ENCODE assay signal across 23 cellular contexts in the genomic region with DNA sequence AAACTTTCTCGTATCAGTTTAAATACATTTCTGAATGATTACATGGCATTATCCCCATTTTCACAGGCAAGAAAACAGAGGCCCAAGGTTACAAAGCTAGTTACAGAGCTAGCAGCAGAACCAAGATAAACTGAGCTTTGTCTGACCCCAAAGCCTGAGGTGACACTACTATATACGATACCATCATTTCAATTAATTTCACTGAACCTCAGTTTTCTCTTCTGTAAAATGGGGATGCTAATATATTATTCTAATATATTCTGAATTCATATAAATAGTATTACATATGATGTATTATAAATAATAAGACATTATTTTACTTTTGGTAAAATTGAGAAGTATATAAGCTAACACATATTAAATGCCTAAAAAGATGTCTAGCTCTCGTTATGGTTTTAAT.
"Had no signal": no experiment of that assay in that cellular context is flagged by ENCODE, and none has a peak within 500 bp of the region (broad histone marks: within the 10 kb centered on the region; RNA-seq: fewer than 3 reads in every experiment).

No MANE protein-coding gene starts in this region.

- H3K27me3 ChIP-seq: colonic mucosa, hepatocyte, left lung had no signal

- FAIRE-seq: endothelial cell of umbilical vein had no signal

- H3K4me2 ChIP-seq: hepatocyte had no signal

- H3K9me3 Mint-ChIP-seq: dendritic cell treated with granulocyte-macrophage colony-stimulating factor and Interleukin-4, amounts not matched to agents 40 ng/mL and 50 ng/mL, for 4 days; endodermal cell had no signal

- H3K27ac ChIP-seq: colonic mucosa, esophagus squamous epithelium, gastroesophageal sphincter, heart left ventricle, hepatocyte, left lung, lower lobe of right lung had no signal

- H3K4me3 ChIP-seq: colonic mucosa, esophagus squamous epithelium, gastroesophageal sphincter, heart left ventricle, hepatocyte, left lung, lower lobe of right lung had no signal

- H3K79me2 ChIP-seq: hepatocyte had no signal

- H2AFZ ChIP-seq: hepatocyte had no signal

- H3K27me3 Mint-ChIP-seq: dendritic cell treated with granulocyte-macrophage colony-stimulating factor and Interleukin-4, amounts not matched to agents 40 ng/mL and 50 ng/mL, for 4 days had no signal

- H3K27ac Mint-ChIP-seq: dendritic cell treated with granulocyte-macrophage colony-stimulating factor and Interleukin-4, amounts not matched to agents 40 ng/mL and 50 ng/mL, for 4 days; effector memory CD8-positive, alpha-beta T cell; immature natural killer cell; naive thymus-derived CD4-positive, alpha-beta T cell had no signal

- H3K4me3 Mint-ChIP-seq: dendritic cell treated with granulocyte-macrophage colony-stimulating factor and Interleukin-4, amounts not matched to agents 40 ng/mL and 50 ng/mL, for 4 days; effector memory CD8-positive, alpha-beta T cell; endodermal cell; immature natural killer cell; naive thymus-derived CD4-positive, alpha-beta T cell had no signal

- H3K4me1 Mint-ChIP-seq: immature natural killer cell; naive thymus-derived CD4-positive, alpha-beta T cell had no signal

- H3K9me3 ChIP-seq: colonic mucosa, esophagus squamous epithelium, gastroesophageal sphincter, heart left ventricle, left lung, lower lobe of right lung had no signal

- H3K4me1 ChIP-seq: colonic mucosa, esophagus squamous epithelium, gastroesophageal sphincter, heart left ventricle, left lung had no signal

- H3K36me3 Mint-ChIP-seq: immature natural killer cell; naive thymus-derived CD4-positive, alpha-beta T cell had no signal

- ATAC-seq: effector memory CD8-positive, alpha-beta T cell; gastroesophageal sphincter; heart left ventricle; left cardiac atrium; left lung; left ventricle myocardium superior; lower lobe of right lung; naive thymus-derived CD4-positive, alpha-beta T cell had no signal

- DNase-seq: colonic mucosa; cortex of kidney; effector CD8-positive, alpha-beta T cell; effector memory CD8-positive, alpha-beta T cell; endodermal cell; esophagus squamous epithelium; foreskin fibroblast; foreskin melanocyte; heart left ventricle; hypothalamus; immature natural killer cell; islet precursor cell; left cardiac atrium; left lung; left ventricle myocardium superior; lower lobe of right lung; mesendoderm; midbrain; naive thymus-derived CD4-positive, alpha-beta T cell had no signal

- H3K36me3 ChIP-seq: colonic mucosa, esophagus squamous epithelium, gastroesophageal sphincter, heart left ventricle, left lung, lower lobe of right lung had no signal
